Comparison of ENCODE assay signal across 1 cellular context in the genomic region with DNA sequence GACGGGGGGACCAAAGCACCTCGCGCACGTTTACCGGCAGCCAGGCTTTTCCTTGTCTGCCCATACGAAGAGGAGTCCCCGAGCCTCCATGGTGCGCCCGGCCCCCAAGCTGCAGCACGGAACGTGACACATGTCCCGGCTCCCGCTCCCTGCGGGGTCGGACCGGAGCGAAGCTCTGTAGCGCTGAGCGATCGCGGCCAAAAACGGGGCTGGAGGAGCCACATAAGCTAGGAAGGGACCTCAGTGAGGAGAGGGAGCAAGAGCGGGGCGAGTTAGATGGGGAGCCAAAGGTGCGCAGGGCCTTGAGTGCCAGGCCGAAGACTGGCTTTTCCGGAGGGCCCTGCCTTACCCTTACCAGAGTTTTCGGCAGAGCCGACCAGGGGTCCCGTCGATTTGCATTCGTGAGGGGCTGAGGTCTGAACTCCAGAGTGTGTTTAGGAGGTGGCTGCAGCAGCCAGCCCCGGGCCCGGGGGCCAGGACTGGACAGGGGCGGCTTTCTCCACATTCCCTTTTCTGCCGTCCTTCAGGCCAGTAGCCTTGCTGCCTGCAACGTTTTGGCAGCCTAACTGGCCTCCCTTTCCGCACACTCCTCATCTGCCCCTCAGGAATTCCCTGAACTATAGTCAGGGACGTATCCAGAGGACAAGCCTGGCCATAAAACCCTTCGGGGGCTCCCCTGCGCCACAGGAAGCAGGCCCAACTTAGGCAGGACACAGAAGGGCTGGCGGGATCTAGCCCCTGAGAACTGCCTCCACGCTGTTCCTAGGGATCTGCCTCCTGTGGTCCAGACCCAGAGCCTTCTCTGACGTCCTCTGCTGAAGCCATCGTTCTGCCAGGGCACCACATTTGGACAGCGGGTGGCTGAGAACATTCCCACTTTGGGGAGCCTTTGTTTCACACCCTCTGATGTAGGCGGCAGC.
TF ChIP-seq lines count a peak whose summit lies in the region.

No MANE protein-coding gene starts in this region.

TF ChIP-seq in H1, 55 proteins besides CTCF, POLR2A, EP300 and RAD21:
- TF ChIP-seq POU5F1 (IDR thresholded peaks at IDR 0.05; ENCODE audit: low read depth, low read length) (no peak), KDM4A (IDR thresholded peaks at IDR 0.05; ENCODE audit: low read depth, low read length, severe bottlenecking) (no peak), JUND (IDR thresholded peaks at IDR 0.05; ENCODE audit: low read length) (no peak), YY1 (IDR thresholded peaks at IDR 0.05; ENCODE audit: low read depth, low read length) (no peak), NRF1 (IDR thresholded peaks at IDR 0.05; ENCODE audit: low read depth, low read length) (no peak), BCL11A (IDR thresholded peaks at IDR 0.05; ENCODE audit: low read depth in 2 of 2, low read length in 2 of 2) (no peak), FOSL1 (IDR thresholded peaks at IDR 0.05; ENCODE audit: insufficient read depth, low read depth, low read length) (no peak), EZH2 (IDR thresholded peaks at IDR 0.05; ENCODE audit: low read depth, low read length, severe bottlenecking) (no peak), MAFK (IDR thresholded peaks at IDR 0.05; ENCODE audit: low read depth, low read length) (no peak), TAF7 (optimal IDR thresholded peaks at IDR 0.05; ENCODE audit: borderline replicate concordance, low read depth, low read length) (no peak)
